Comparison of ENCODE assay signal across 1 cellular context in the genomic region with DNA sequence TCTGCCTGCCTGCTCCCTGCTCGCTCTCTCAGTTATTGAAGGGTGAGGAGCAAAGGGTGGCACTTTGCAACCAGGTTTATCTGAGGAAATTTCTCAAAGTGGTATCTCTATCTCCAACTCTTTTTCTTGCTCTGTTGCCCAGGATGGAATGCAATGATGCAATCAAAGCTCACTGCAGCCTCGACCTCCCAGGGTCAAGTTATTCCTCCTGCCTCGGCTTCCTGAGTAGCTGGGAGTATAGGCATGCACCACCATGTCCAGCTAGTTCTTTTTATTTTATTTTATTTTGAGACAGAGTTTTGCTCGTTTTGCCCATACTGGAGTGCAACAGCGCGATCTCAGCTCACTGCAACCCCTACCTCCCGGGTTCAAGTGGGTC.
TF ChIP-seq lines count a peak whose summit lies in the region.

No MANE protein-coding gene starts in this region.

TF ChIP-seq in HepG2, 621 proteins besides CTCF, POLR2A, EP300 and RAD21:
- TF ChIP-seq TMF1 (CRISPR knock-in tag; IDR thresholded peaks at IDR 0.05; ENCODE audit: low read depth) (no peak), NCOA2 (CRISPR knock-in tag; IDR thresholded peaks at IDR 0.05) (no peak), ZKSCAN8 (CRISPR knock-in tag; IDR thresholded peaks at IDR 0.05; ENCODE audit: borderline replicate concordance) (no peak), TAF15 (IDR thresholded peaks at IDR 0.05; ENCODE audit: low read depth, low read length, poor library complexity, severe bottlenecking) (no peak), ATF7 (IDR thresholded peaks at IDR 0.05) (peak; percentile 56; the same call in 1 of the 2 replicates), ATF7 (CRISPR knock-in tag; IDR thresholded peaks at IDR 0.05) (no peak), TEAD3 (CRISPR knock-in tag; optimal IDR thresholded peaks at IDR 0.05; ENCODE audit: borderline replicate concordance) (peak; percentile 78), TGIF2 (CRISPR knock-in tag; IDR thresholded peaks at IDR 0.05) (0 out of 2 replicates have a peak, but pooled peaks have one; percentile 21), CEBPB (IDR thresholded peaks at IDR 0.05; ENCODE audit: borderline replicate concordance, low read depth, low read length) (peak; percentile 87), STAT5B (CRISPR knock-in tag; IDR thresholded peaks at IDR 0.05) (no peak), GATAD2A (CRISPR knock-in tag; IDR thresholded peaks at IDR 0.05) (peak; percentile 51), ZNF564 (CRISPR knock-in tag; IDR thresholded peaks at IDR 0.05) (no peak), ZNF275 (CRISPR knock-in tag; IDR thresholded peaks at IDR 0.05; ENCODE audit: borderline replicate concordance) (no peak), ATF2 (CRISPR knock-in tag; IDR thresholded peaks at IDR 0.05) (0 out of 2 replicates have a peak, but pooled peaks have one; percentile 37), FOSL2 (CRISPR knock-in tag; IDR thresholded peaks at IDR 0.05) (0 out of 2 replicates have a peak, but pooled peaks have one; percentile 6), ZNF788 (CRISPR knock-in tag; IDR thresholded peaks at IDR 0.05; ENCODE audit: borderline replicate concordance) (no peak), ZBTB7B (CRISPR knock-in tag; IDR thresholded peaks at IDR 0.05) (no peak), NR2F1 (CRISPR knock-in tag; IDR thresholded peaks at IDR 0.05) (0 out of 4 replicates have a peak, but pooled peaks of 1 of the 2 experiments have one; percentile 30), CEBPG (CRISPR knock-in tag; IDR thresholded peaks at IDR 0.05) (peak; percentile 90), LCORL (IDR thresholded peaks at IDR 0.05) (no peak), LCORL (CRISPR knock-in tag; IDR thresholded peaks at IDR 0.05) (no peak), ZNF350 (CRISPR knock-in tag; IDR thresholded peaks at IDR 0.05; ENCODE audit: borderline replicate concordance, low read depth) (no peak), NR2F6 (IDR thresholded peaks at IDR 0.05) (peak; percentile 52), NR2F6 (CRISPR knock-in tag; IDR thresholded peaks at IDR 0.05) (0 out of 2 replicates have a peak, but pooled peaks have one; percentile 53), ZNF619 (CRISPR knock-in tag; IDR thresholded peaks at IDR 0.05) (0 out of 2 replicates have a peak, but pooled peaks have one; percentile 34), ZNF33B (CRISPR knock-in tag; IDR thresholded peaks at IDR 0.05) (no peak), LBX2 (CRISPR knock-in tag; IDR thresholded peaks at IDR 0.05; ENCODE audit: borderline replicate concordance) (no peak), ZNF878 (CRISPR knock-in tag; IDR thresholded peaks at IDR 0.05) (peak; percentile 78; the same call in 1 of the 2 replicates)
- TF ChIP-seq, protein P1, sequence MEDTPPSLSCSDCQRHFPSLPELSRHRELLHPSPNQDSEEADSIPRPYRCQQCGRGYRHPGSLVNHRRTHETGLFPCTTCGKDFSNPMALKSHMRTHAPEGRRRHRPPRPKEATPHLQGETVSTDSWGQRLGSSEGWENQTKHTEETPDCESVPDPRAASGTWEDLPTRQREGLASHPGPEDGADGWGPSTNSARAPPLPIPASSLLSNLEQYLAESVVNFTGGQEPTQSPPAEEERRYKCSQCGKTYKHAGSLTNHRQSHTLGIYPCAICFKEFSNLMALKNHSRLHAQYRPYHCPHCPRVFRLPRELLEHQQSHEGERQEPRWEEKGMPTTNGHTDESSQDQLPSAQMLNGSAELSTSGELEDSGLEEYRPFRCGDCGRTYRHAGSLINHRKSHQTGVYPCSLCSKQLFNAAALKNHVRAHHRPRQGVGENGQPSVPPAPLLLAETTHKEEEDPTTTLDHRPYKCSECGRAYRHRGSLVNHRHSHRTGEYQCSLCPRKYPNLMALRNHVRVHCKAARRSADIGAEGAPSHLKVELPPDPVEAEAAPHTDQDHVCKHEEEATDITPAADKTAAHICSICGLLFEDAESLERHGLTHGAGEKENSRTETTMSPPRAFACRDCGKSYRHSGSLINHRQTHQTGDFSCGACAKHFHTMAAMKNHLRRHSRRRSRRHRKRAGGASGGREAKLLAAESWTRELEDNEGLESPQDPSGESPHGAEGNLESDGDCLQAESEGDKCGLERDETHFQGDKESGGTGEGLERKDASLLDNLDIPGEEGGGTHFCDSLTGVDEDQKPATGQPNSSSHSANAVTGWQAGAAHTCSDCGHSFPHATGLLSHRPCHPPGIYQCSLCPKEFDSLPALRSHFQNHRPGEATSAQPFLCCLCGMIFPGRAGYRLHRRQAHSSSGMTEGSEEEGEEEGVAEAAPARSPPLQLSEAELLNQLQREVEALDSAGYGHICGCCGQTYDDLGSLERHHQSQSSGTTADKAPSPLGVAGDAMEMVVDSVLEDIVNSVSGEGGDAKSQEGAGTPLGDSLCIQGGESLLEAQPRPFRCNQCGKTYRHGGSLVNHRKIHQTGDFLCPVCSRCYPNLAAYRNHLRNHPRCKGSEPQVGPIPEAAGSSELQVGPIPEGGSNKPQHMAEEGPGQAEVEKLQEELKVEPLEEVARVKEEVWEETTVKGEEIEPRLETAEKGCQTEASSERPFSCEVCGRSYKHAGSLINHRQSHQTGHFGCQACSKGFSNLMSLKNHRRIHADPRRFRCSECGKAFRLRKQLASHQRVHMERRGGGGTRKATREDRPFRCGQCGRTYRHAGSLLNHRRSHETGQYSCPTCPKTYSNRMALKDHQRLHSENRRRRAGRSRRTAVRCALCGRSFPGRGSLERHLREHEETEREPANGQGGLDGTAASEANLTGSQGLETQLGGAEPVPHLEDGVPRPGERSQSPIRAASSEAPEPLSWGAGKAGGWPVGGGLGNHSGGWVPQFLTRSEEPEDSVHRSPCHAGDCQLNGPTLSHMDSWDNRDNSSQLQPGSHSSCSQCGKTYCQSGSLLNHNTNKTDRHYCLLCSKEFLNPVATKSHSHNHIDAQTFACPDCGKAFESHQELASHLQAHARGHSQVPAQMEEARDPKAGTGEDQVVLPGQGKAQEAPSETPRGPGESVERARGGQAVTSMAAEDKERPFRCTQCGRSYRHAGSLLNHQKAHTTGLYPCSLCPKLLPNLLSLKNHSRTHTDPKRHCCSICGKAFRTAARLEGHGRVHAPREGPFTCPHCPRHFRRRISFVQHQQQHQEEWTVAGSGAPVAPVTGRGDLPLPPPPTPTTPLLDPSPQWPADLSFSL (CRISPR knock-in tag; IDR thresholded peaks at IDR 0.05): no peak
- TF ChIP-seq, protein P2, sequence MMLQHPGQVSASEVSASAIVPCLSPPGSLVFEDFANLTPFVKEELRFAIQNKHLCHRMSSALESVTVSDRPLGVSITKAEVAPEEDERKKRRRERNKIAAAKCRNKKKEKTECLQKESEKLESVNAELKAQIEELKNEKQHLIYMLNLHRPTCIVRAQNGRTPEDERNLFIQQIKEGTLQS (CRISPR knock-in tag; IDR thresholded peaks at IDR 0.05): peak; percentile 67
- TF ChIP-seq, protein P3, sequence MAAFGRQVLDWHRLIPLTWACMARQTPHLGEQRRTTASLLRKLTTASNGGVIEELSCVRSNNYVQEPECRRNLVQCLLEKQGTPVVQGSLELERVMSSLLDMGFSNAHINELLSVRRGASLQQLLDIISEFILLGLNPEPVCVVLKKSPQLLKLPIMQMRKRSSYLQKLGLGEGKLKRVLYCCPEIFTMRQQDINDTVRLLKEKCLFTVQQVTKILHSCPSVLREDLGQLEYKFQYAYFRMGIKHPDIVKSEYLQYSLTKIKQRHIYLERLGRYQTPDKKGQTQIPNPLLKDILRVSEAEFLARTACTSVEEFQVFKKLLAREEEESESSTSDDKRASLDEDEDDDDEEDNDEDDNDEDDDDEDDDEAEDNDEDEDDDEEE (CRISPR knock-in tag; IDR thresholded peaks at IDR 0.05): no peak
- TF ChIP-seq, protein P4, sequence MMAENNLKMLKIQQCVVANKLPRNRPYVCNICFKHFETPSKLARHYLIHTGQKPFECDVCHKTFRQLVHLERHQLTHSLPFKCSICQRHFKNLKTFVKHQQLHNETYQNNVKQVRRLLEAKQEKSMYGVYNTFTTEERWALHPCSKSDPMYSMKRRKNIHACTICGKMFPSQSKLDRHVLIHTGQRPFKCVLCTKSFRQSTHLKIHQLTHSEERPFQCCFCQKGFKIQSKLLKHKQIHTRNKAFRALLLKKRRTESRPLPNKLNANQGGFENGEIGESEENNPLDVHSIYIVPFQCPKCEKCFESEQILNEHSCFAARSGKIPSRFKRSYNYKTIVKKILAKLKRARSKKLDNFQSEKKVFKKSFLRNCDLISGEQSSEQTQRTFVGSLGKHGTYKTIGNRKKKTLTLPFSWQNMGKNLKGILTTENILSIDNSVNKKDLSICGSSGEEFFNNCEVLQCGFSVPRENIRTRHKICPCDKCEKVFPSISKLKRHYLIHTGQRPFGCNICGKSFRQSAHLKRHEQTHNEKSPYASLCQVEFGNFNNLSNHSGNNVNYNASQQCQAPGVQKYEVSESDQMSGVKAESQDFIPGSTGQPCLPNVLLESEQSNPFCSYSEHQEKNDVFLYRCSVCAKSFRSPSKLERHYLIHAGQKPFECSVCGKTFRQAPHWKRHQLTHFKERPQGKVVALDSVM (CRISPR knock-in tag; IDR thresholded peaks at IDR 0.05): peak; percentile 15; the same call in 1 of the 2 replicates
- TF ChIP-seq, protein P5, sequence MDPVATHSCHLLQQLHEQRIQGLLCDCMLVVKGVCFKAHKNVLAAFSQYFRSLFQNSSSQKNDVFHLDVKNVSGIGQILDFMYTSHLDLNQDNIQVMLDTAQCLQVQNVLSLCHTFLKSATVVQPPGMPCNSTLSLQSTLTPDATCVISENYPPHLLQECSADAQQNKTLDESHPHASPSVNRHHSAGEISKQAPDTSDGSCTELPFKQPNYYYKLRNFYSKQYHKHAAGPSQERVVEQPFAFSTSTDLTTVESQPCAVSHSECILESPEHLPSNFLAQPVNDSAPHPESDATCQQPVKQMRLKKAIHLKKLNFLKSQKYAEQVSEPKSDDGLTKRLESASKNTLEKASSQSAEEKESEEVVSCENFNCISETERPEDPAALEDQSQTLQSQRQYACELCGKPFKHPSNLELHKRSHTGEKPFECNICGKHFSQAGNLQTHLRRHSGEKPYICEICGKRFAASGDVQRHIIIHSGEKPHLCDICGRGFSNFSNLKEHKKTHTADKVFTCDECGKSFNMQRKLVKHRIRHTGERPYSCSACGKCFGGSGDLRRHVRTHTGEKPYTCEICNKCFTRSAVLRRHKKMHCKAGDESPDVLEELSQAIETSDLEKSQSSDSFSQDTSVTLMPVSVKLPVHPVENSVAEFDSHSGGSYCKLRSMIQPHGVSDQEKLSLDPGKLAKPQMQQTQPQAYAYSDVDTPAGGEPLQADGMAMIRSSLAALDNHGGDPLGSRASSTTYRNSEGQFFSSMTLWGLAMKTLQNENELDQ (CRISPR knock-in tag; IDR thresholded peaks at IDR 0.05; ENCODE audit: borderline replicate concordance): no peak
- TF ChIP-seq, protein P6, sequence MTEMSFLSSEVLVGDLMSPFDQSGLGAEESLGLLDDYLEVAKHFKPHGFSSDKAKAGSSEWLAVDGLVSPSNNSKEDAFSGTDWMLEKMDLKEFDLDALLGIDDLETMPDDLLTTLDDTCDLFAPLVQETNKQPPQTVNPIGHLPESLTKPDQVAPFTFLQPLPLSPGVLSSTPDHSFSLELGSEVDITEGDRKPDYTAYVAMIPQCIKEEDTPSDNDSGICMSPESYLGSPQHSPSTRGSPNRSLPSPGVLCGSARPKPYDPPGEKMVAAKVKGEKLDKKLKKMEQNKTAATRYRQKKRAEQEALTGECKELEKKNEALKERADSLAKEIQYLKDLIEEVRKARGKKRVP (CRISPR knock-in tag; IDR thresholded peaks at IDR 0.05): peak in 1 of 2 experiments; percentile 91; a peak in 2 of 4 replicates
TF ChIP-seq in HepG2: peak in this region for 15.
